In genomic region chr21:14688412-14688811, GRCh38 we compare ENCODE assay signal across 28 cellular contexts.
DNase-seq lines count a peak whose midpoint lies in the region; ATAC-seq and TF ChIP-seq lines count a peak whose summit lies in the region.
"Had no signal": no experiment of that assay in that cellular context is flagged by ENCODE, and none has a peak within 500 bp of the region (broad histone marks: within the 10 kb centered on the region; RNA-seq: fewer than 3 reads in every experiment).

No MANE protein-coding gene starts in this region.

- no peak overlapping the region for H3K4me3 ChIP-seq in smooth muscle cell
- H3K4me3 ChIP-seq: body of pancreas, PC-9, upper lobe of left lung had no signal

- no peak for TF ChIP-seq CTCF in smooth muscle cell (IDR thresholded peaks at IDR 0.05; ENCODE audit: borderline replicate concordance, insufficient read depth, poor library complexity, severe bottlenecking)

- H3K9me3 ChIP-seq in smooth muscle cell (replicated peaks; ENCODE audit: low read depth), result no peaks in the 10 kb centered on the region
- H3K9me3 ChIP-seq: body of pancreas, upper lobe of left lung had no signal

- no peak overlapping the region for H3K4me2 ChIP-seq in smooth muscle cell
- H3K4me2 ChIP-seq: PC-9 had no signal

- intact Hi-C loops in Right ventricle myocardium inferior (cut with DNase I), result no loop called here

- no peaks in the 10 kb centered on the region for H3F3A ChIP-seq in smooth muscle cell (ENCODE audit: low read depth)

- peak; percentile 26 to 41 for ATAC-seq in activated CD4-positive, CD25-positive, alpha-beta regulatory T cell treated with anti-CD3 and anti-CD28 coated beads, Interleukin-2, amount 50 U/mL, for 24 hours
- ATAC-seq in GM21786 (IDR thresholded peaks at IDR 0.05; ENCODE audit: unreplicated experiment) (peak; percentile 23), HG03521 (IDR thresholded peaks at IDR 0.05; ENCODE audit: unreplicated experiment) (peak; percentile 27), GM19035 (IDR thresholded peaks at IDR 0.05; ENCODE audit: unreplicated experiment) (no peak), Right ventricle myocardium inferior (no peak)
- ATAC-seq: body of pancreas, esophagus mucosa, left ventricle myocardium superior, right cardiac atrium had no signal

- H3K9ac ChIP-seq in smooth muscle cell (ENCODE audit: low read depth), result no peak overlapping the region
- H3K9ac ChIP-seq: parathyroid adenoma had no signal

- peak overlapping the region; percentile 2 for H3K27ac ChIP-seq in smooth muscle cell (ENCODE audit: low read depth)
- H3K27ac ChIP-seq: 22Rv1, body of pancreas, parathyroid adenoma, PC-9 had no signal

- H3K79me2 ChIP-seq in smooth muscle cell (ENCODE audit: low read depth), result no peaks in the 10 kb centered on the region
- H3K79me2 ChIP-seq: parathyroid adenoma had no signal

- no peak for DNase-seq in activated CD4-positive, CD25-positive, alpha-beta regulatory T cell treated with anti-CD3 and anti-CD28 coated beads, Interleukin-2, amount 50 U/mL, for 72 hours
- DNase-seq in smooth muscle cell (lab: John Stamatoyannopoulos, UW; ENCODE audit: unreplicated experiment), result no peak
- DNase-seq in Right ventricle myocardium inferior (ENCODE audit: missing footprints), result no peak
- DNase-seq in erythroblast (lab: John Stamatoyannopoulos, UW), result no peak
- DNase-seq: activated CD4-positive, alpha-beta T cell treated with anti-CD3 and anti-CD28 coated beads, Interleukin-2, amount 50 U/mL, for 1 hour; activated naive CD8-positive, alpha-beta T cell treated with anti-CD3 and anti-CD28 coated beads, Interleukin-2, amount 10 ng/mL, durations not matched to agents 7 days and 5 days; body of pancreas; effector CD8-positive, alpha-beta T cell; GF-D8; hippocampal formation; left ventricle myocardium superior; MV-4-11; NCI-H1694; NCI-H345; NCI-H82; PC-9; right cardiac atrium; SIG-M5; stimulated activated CD4-positive, alpha-beta T cell treated with anti-CD3 and anti-CD28 coated beads, Interleukin-12 subunit alpha, Interleukin-12 subunit beta, amount 100 ng/mL, for 4 hours; T-helper 1 cell; upper lobe of left lung had no signal

- H3K4me1 ChIP-seq in smooth muscle cell (ENCODE audit: low read depth), result no peaks in the 10 kb centered on the region
- H3K4me1 ChIP-seq: body of pancreas, parathyroid adenoma had no signal

- H2AFZ ChIP-seq in smooth muscle cell (ENCODE audit: low read depth), result no peak overlapping the region
- H2AFZ ChIP-seq: parathyroid adenoma, PC-9 had no signal

- no peaks in the 10 kb centered on the region for H3K27me3 ChIP-seq in smooth muscle cell (ENCODE audit: low read depth)
- H3K27me3 ChIP-seq: body of pancreas, upper lobe of left lung had no signal

- H4K20me1 ChIP-seq in smooth muscle cell (ENCODE audit: low read depth), result no peaks in the 10 kb centered on the region

- TF ChIP-seq POLR2A in erythroblast (IDR thresholded peaks at IDR 0.05; ENCODE audit: low read length), result no peak

- H3K36me3 ChIP-seq in smooth muscle cell (ENCODE audit: low read depth), result no peaks in the 10 kb centered on the region
- H3K36me3 ChIP-seq: upper lobe of left lung had no signal

- 87% methylated on average over 3 of the region's 3 CpGs for WGBS in smooth muscle cell (ENCODE audit: low lambda C conversion rate)

Comparison
In these comparisons a context has a peak if more than half of its experiments do, and no peak if none do; other contexts are left out.
1. ATAC-seq: peak in activated CD4-positive, CD25-positive, alpha-beta regulatory T cell treated with anti-CD3 and anti-CD28 coated beads, Interleukin-2, amount 50 U/mL, for 24 hours (2 of 2), GM21786 (single experiment) and HG03521 (single experiment); none in GM19035 (single experiment) and Right ventricle myocardium inferior (single experiment).